In the genomic region with DNA sequence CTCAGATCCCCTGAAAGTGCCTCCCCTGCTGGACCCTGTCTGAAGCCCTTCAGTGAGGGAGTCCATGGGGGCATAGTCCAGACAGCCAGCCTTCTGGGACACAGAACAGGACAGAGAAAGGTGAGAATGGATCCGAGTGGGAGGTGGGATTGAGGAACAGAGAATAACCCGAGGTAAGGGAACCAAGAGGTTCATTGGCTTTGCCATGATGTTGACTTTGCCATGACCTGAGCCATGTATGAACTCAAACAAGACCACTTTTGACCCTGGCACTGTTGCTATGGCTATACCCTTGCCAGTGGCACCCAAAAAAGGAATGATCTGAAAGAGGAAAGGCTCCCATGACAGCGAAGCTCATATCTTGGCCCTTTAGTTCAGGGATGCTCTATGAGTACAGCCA, we compare ENCODE assay signal across 1 cellular context.
TF ChIP-seq lines count a peak whose summit lies in the region.

No MANE protein-coding gene starts in this region.

TF ChIP-seq in IMR-90, 13 proteins besides CTCF, POLR2A, EP300 and RAD21 (continued from another document):
- TF ChIP-seq FOS (IDR thresholded peaks at IDR 0.05; ENCODE audit: low read depth, low read length), result no peak
- no peak for TF ChIP-seq SMC3 (IDR thresholded peaks at IDR 0.05; ENCODE audit: low read depth, low read length)
- TF ChIP-seq, protein P1, sequence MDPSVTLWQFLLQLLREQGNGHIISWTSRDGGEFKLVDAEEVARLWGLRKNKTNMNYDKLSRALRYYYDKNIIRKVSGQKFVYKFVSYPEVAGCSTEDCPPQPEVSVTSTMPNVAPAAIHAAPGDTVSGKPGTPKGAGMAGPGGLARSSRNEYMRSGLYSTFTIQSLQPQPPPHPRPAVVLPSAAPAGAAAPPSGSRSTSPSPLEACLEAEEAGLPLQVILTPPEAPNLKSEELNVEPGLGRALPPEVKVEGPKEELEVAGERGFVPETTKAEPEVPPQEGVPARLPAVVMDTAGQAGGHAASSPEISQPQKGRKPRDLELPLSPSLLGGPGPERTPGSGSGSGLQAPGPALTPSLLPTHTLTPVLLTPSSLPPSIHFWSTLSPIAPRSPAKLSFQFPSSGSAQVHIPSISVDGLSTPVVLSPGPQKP (IDR thresholded peaks at IDR 0.05; ENCODE audit: borderline replicate concordance, low read depth, low read length), result no peak
- no peak for TF ChIP-seq MAFK (IDR thresholded peaks at IDR 0.05; ENCODE audit: low read depth, low read length)
